20 cellular contexts compared by ENCODE assay signal in the genomic region with DNA sequence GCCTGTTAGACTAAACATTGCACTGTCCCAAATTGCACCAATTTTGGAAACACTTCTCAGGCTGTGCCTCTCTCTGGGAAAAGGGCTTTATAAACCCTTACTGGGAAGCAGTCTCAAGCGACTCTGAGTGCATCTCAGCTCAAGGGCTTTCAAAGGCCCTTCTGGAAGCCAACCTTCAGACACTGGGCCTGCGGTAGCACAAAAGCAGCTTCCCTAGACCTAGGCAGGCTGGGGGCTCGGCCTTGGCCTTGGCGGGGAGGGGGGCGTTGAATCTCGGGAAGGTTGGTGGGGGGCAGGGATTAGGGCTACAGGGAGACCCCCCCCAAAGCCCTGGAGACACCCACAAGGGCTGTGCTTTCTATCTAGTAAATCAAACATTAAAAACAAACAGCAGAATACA.
"Had no signal": no experiment of that assay in that cellular context is flagged by ENCODE, and none has a peak within 500 bp of the region (broad histone marks: within the 10 kb centered on the region; RNA-seq: fewer than 3 reads in every experiment).

No MANE protein-coding gene starts in this region.

- H3K27ac ChIP-seq: heart left ventricle, neutrophil, spleen, tibial nerve had no signal

- DNase-seq: activated CD4-positive, alpha-beta memory T cell treated with anti-CD3 and anti-CD28 coated beads, Interleukin-2, amount 10 ng/mL, durations not matched to agents 7 days and 5 days; activated CD4-positive, alpha-beta T cell treated with anti-CD3 and anti-CD28 coated beads for 48 hours; activated effector memory CD4-positive, alpha-beta T cell treated with Interleukin-2 at 50 U/mL for 16 hours; activated naive CD4-positive, alpha-beta T cell treated with anti-CD3 and anti-CD28 coated beads for 36 hours; activated naive CD8-positive, alpha-beta T cell treated with anti-CD3 and anti-CD28 coated beads, Interleukin-2, amount 10 ng/mL, durations not matched to agents 7 days and 5 days; activated T-cell treated with anti-CD3 and anti-CD28 coated beads, Interleukin-2, amount 50 U/mL, for 72 hours; amniotic stem cell; cerebellar nuclear complex; cortex of kidney; heart left ventricle; naive thymus-derived CD8-positive, alpha-beta T cell; posterior cingulate gyrus; spleen; stimulated activated CD4-positive, alpha-beta T cell treated with anti-CD3 and anti-CD28 coated beads, Interleukin-4, amount 100 ng/mL, for 1 hour; stimulated activated naive CD4-positive, alpha-beta T cell treated with Interleukin-2 at 50 U/mL for 16 hours; SW 1271; T-helper 17 cell had no signal

- ATAC-seq: activated T-cell treated with anti-CD3 and anti-CD28 coated beads, Interleukin-2, amount 50 U/mL, for 72 hours; naive thymus-derived CD8-positive, alpha-beta T cell; T-helper 17 cell had no signal

- H3K27me3 ChIP-seq: heart left ventricle, neutrophil, spleen, tibial nerve had no signal

- H3K9me3 ChIP-seq: neutrophil, spleen, tibial nerve had no signal

- H3K4me1 ChIP-seq: heart left ventricle, spleen, tibial nerve had no signal

- H3K36me3 ChIP-seq: heart left ventricle, neutrophil, spleen, tibial nerve had no signal

- H3K4me3 ChIP-seq: heart left ventricle, lung, spleen, tibial nerve had no signal
